In the genomic region with DNA sequence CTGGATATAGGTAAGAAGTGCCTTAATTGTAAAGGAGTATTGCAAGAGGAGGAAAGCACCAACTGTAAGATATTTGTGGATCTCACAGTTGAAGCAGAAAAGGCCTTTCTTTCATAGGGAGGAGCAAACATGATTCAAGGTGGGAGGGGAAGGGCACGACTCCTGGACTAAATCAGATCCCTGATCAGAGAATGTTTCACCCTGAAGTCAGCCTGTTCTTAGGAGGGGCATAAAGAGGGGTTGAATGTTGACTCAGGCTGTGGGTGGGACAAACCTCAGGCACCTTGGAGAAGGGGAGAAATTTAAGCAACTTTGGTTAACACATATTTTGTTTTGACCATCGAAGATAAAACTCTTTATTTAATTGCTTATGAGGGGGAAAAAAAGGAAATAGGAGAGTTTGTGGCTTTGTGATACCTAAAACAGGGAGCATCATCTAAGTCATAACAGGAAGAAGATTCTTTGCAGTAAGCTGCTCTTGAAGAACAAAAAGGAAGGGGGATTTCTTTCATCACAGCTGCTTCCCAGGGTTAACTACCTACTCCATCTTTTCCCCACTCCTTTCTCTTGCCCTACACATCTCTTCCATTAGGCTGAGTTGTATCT, we compare ENCODE assay signal across 11 cellular contexts.
DNase-seq lines count a peak whose midpoint lies in the region; ATAC-seq and TF ChIP-seq lines count a peak whose summit lies in the region.
"Had no signal": no experiment of that assay in that cellular context is flagged by ENCODE, and none has a peak within 500 bp of the region (broad histone marks: within the 10 kb centered on the region; RNA-seq: fewer than 3 reads in every experiment).

No MANE protein-coding gene starts in this region.

- no peaks in the 10 kb centered on the region for H4K20me1 ChIP-seq in SK-N-SH (ENCODE audit: insufficient read depth)

- WGBS in SK-N-SH (ENCODE audit: low lambda C conversion rate), result 50% methylated on average over 2 of the region's 2 CpGs

- peak overlapping the region in 1 of 2 experiments; percentile 40; a peak in 1 of 4 replicates for H3K27ac ChIP-seq in SK-N-SH (ENCODE audit: low read depth in 2 of 2, low read length in 1 of 2)
- H3K27ac ChIP-seq: SK-N-MC had no signal

- H3K27me3 ChIP-seq in SK-N-SH (ENCODE audit: insufficient read depth) (no peaks in the 10 kb centered on the region), neuron (ENCODE audit: insufficient read depth, low read length) (no peaks in the 10 kb centered on the region)

- no peaks in the 10 kb centered on the region for H3K27me3 Mint-ChIP-seq in chondrocyte (ENCODE audit: low read depth)

- TF ChIP-seq CTCF in SK-N-SH (IDR thresholded peaks at IDR 0.05), result no peak
- TF ChIP-seq CTCF in LNCaP clone FGC (IDR thresholded peaks at IDR 0.05; ENCODE audit: control insufficient read depth, extremely low read depth, insufficient read depth), result no peak
- no peak for TF ChIP-seq CTCF in chondrocyte (IDR thresholded peaks at IDR 0.05)

- no peak for ATAC-seq in SK-N-SH treated with all-trans-retinoic acid at 6 μM for 48 hours
- ATAC-seq in GM21529 (IDR thresholded peaks at IDR 0.05; ENCODE audit: unreplicated experiment), result no peak
- ATAC-seq in GM19023 (IDR thresholded peaks at IDR 0.05; ENCODE audit: unreplicated experiment), result no peak

- POLR2A ChIA-PET in SK-N-SH (lab: Yijun Ruan, JAX), result interaction anchor here (2.9 kb wide), 1 partner anchor 14 kb away, joined by 25 read pairs; no protein-coding TSS in a partner anchor

- H3K9me3 ChIP-seq in SK-N-SH (no peaks in the 10 kb centered on the region), neuron (ENCODE audit: low read length) (peaks cover 29% of the 10 kb centered on the region)

- DNase-seq in SK-N-SH (no peak), LNCaP clone FGC (ENCODE audit: low read depth) (no peak), chondrocyte (ENCODE audit: low spot score) (no peak)
- DNase-seq in stimulated activated naive CD4-positive, alpha-beta T cell (lab: John Stamatoyannopoulos, UW), result no peak
- DNase-seq: amniotic stem cell, occipital lobe had no signal

- no peak overlapping the region for H3K9ac ChIP-seq in SK-N-SH

- peaks cover 22% of the 10 kb centered on the region for H3K4me1 Mint-ChIP-seq in chondrocyte (ENCODE audit: low read depth)

- CTCF ChIA-PET in SK-N-SH (lab: Yijun Ruan, JAX), result interaction anchor here (0.6 to 2.4 kb wide), 9 partner anchors 8 to 255 kb away, joined by 3 to 10 read pairs (median 3); a partner anchor contains a TSS

- no peak for TF ChIP-seq EP300 in SK-N-SH (IDR thresholded peaks at IDR 0.05; ENCODE audit: borderline replicate concordance in 1 of 2, low read depth in 1 of 2, low read length in 1 of 2)

- no peaks in the 10 kb centered on the region for H3K9me2 ChIP-seq in SK-N-SH

- H3K4me1 ChIP-seq in SK-N-SH (ENCODE audit: control insufficient read depth in 1 of 2, insufficient read depth in 2 of 2, low read depth in 1 of 2, low read length in 1 of 2), result peaks cover 0 to 22% of the 10 kb centered on the region in 2 experiments; a peak in 2 of 4 replicates
- H3K4me1 ChIP-seq in neuron (ENCODE audit: insufficient read depth, low read length), result peaks cover 18% of the 10 kb centered on the region

- no peak for TF ChIP-seq RAD21 in SK-N-SH (IDR thresholded peaks at IDR 0.05; ENCODE audit: low read length)

- H3K4me3 ChIP-seq in SK-N-SH (ENCODE audit: low read depth in 2 of 2, low read length in 1 of 2), result peak overlapping the region; percentile 91 to 100; a peak in 2 of 4 replicates
- peak overlapping the region; percentile 90; the same call in 1 of the 2 replicates for H3K4me3 ChIP-seq in LNCaP clone FGC (ENCODE audit: low read depth, low read length)
- H3K4me3 ChIP-seq in neuron (ENCODE audit: low read length), result peak overlapping the region; percentile 71

- H2AFZ ChIP-seq in SK-N-SH (ENCODE audit: low read depth) (no peak overlapping the region), neuron (ENCODE audit: low read depth, low read length) (no peak overlapping the region)

- peaks cover 5% of the 10 kb centered on the region for H3F3A ChIP-seq in SK-N-SH (replicated peaks; ENCODE audit: insufficient read depth)

- H3K27ac Mint-ChIP-seq in chondrocyte (ENCODE audit: unreplicated experiment), result no peak overlapping the region

- no peaks in the 10 kb centered on the region for H3K9me3 Mint-ChIP-seq in chondrocyte (ENCODE audit: low read depth)

- peak overlapping the region; percentile 80 for H3K4me2 ChIP-seq in SK-N-SH

- peaks cover 8% of the 10 kb centered on the region for H3K36me3 Mint-ChIP-seq in chondrocyte (ENCODE audit: low read depth)

- peaks cover 0 to 4% of the 10 kb centered on the region in 2 experiments for H3K36me3 ChIP-seq in SK-N-SH (replicated peaks in 1 of 2; ENCODE audit: control insufficient read depth in 1 of 2, insufficient read depth in 2 of 2, low read length in 1 of 2)
- peaks cover 42% of the 10 kb centered on the region for H3K36me3 ChIP-seq in neuron (ENCODE audit: insufficient read depth, low read length)

- peaks cover 42% of the 10 kb centered on the region for H3K79me2 ChIP-seq in SK-N-SH (ENCODE audit: insufficient read depth)

- peak overlapping the region; percentile 98 for H3K4me3 Mint-ChIP-seq in chondrocyte (ENCODE audit: unreplicated experiment)

TF ChIP-seq in SK-N-SH, 30 proteins besides CTCF, POLR2A, EP300 and RAD21 (continues in another document):
- TF ChIP-seq MXI1 (IDR thresholded peaks at IDR 0.05; ENCODE audit: low read depth, low read length), result no peak
- no peak for TF ChIP-seq FOXM1 (IDR thresholded peaks at IDR 0.05; ENCODE audit: low read depth)
- no peak for TF ChIP-seq JUND (IDR thresholded peaks at IDR 0.05)
- TF ChIP-seq, protein P1, sequence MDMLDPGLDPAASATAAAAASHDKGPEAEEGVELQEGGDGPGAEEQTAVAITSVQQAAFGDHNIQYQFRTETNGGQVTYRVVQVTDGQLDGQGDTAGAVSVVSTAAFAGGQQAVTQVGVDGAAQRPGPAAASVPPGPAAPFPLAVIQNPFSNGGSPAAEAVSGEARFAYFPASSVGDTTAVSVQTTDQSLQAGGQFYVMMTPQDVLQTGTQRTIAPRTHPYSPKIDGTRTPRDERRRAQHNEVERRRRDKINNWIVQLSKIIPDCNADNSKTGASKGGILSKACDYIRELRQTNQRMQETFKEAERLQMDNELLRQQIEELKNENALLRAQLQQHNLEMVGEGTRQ (IDR thresholded peaks at IDR 0.05; ENCODE audit: borderline replicate concordance, low read depth, low read length), result no peak
- no peak for TF ChIP-seq GATA2 (CRISPR knock-in tag; IDR thresholded peaks at IDR 0.05)

TF ChIP-seq in SK-N-SH treated with all-trans-retinoic acid at 6 μM for 48 hours, 23 proteins besides CTCF, POLR2A, EP300 and RAD21 (continues in another document):
- TF ChIP-seq, protein P2, sequence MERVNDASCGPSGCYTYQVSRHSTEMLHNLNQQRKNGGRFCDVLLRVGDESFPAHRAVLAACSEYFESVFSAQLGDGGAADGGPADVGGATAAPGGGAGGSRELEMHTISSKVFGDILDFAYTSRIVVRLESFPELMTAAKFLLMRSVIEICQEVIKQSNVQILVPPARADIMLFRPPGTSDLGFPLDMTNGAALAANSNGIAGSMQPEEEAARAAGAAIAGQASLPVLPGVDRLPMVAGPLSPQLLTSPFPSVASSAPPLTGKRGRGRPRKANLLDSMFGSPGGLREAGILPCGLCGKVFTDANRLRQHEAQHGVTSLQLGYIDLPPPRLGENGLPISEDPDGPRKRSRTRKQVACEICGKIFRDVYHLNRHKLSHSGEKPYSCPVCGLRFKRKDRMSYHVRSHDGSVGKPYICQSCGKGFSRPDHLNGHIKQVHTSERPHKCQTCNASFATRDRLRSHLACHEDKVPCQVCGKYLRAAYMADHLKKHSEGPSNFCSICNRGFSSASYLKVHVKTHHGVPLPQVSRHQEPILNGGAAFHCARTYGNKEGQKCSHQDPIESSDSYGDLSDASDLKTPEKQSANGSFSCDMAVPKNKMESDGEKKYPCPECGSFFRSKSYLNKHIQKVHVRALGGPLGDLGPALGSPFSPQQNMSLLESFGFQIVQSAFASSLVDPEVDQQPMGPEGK (CRISPR knock-in tag; IDR thresholded peaks at IDR 0.05; ENCODE audit: borderline replicate concordance), result no peak
- TF ChIP-seq, protein P3, sequence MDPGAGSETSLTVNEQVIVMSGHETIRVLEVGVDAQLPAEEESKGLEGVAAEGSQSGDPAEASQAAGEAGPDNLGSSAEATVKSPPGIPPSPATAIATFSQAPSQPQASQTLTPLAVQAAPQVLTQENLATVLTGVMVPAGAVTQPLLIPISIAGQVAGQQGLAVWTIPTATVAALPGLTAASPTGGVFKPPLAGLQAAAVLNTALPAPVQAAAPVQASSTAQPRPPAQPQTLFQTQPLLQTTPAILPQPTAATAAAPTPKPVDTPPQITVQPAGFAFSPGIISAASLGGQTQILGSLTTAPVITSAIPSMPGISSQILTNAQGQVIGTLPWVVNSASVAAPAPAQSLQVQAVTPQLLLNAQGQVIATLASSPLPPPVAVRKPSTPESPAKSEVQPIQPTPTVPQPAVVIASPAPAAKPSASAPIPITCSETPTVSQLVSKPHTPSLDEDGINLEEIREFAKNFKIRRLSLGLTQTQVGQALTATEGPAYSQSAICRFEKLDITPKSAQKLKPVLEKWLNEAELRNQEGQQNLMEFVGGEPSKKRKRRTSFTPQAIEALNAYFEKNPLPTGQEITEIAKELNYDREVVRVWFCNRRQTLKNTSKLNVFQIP (CRISPR knock-in tag; IDR thresholded peaks at IDR 0.05; ENCODE audit: borderline replicate concordance, low read depth), result no peak
- no peak for TF ChIP-seq ARNTL (CRISPR knock-in tag; IDR thresholded peaks at IDR 0.05; ENCODE audit: borderline replicate concordance, low read depth)
- TF ChIP-seq ZNF70 (CRISPR knock-in tag; IDR thresholded peaks at IDR 0.05), result no peak
- no peak for TF ChIP-seq ZNF8 (CRISPR knock-in tag; IDR thresholded peaks at IDR 0.05)
- no peak for TF ChIP-seq SNAI2 (CRISPR knock-in tag; IDR thresholded peaks at IDR 0.05)
- TF ChIP-seq GLIS3 (CRISPR knock-in tag; IDR thresholded peaks at IDR 0.05), result no peak
- TF ChIP-seq ZFP30 (CRISPR knock-in tag; IDR thresholded peaks at IDR 0.05), result no peak
- no peak for TF ChIP-seq TOX (CRISPR knock-in tag; IDR thresholded peaks at IDR 0.05; ENCODE audit: borderline replicate concordance)
